1 cellular context compared by ENCODE assay signal in the genomic region with DNA sequence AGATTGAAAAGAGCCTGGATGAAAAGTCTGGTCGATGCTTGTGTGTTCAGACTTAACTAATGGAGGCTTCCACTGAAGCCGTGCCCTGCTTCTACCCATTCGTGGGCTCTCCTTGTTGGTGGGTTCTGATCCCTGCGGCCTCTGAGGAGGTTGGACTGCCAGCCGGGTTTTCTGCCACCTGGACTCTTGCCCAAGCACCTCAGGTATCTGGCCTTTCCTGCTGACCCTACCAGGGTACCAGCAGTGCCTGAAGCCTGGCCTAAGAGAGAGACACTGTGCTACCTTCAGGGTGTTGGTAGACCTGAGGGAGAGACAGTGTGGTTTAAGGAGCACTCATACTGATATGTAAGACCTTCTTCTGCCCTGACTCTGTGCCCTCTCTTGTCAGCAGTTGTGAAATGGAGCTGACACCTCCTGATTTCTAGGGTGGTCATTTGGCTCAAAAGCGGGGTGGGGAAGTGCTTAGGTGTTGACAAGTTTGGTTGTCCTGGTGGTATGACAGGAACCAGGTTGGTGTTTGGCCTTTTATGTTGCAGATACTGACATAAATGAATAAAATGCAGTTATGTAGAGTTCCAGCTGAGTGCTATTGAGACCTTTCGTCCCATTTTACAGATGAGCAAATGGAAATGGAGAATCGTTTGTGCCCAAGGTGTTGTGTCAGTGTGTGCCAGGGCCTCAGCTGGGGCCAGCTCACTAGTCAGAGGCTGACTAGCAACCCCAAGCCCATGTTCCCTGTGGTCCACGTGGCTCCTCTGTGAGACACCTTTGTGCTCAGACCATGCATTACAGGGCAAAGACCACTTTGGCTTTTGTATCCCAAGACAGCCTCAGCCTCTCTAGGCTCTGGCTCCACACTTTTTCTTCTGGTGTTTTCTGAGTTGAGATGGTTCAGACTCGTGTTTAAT.
TF ChIP-seq lines count a peak whose summit lies in the region.

No MANE protein-coding gene starts in this region.

TF ChIP-seq in GM23338, 12 proteins besides CTCF, POLR2A, EP300 and RAD21 (continued from another document):
- TF ChIP-seq, protein P1, sequence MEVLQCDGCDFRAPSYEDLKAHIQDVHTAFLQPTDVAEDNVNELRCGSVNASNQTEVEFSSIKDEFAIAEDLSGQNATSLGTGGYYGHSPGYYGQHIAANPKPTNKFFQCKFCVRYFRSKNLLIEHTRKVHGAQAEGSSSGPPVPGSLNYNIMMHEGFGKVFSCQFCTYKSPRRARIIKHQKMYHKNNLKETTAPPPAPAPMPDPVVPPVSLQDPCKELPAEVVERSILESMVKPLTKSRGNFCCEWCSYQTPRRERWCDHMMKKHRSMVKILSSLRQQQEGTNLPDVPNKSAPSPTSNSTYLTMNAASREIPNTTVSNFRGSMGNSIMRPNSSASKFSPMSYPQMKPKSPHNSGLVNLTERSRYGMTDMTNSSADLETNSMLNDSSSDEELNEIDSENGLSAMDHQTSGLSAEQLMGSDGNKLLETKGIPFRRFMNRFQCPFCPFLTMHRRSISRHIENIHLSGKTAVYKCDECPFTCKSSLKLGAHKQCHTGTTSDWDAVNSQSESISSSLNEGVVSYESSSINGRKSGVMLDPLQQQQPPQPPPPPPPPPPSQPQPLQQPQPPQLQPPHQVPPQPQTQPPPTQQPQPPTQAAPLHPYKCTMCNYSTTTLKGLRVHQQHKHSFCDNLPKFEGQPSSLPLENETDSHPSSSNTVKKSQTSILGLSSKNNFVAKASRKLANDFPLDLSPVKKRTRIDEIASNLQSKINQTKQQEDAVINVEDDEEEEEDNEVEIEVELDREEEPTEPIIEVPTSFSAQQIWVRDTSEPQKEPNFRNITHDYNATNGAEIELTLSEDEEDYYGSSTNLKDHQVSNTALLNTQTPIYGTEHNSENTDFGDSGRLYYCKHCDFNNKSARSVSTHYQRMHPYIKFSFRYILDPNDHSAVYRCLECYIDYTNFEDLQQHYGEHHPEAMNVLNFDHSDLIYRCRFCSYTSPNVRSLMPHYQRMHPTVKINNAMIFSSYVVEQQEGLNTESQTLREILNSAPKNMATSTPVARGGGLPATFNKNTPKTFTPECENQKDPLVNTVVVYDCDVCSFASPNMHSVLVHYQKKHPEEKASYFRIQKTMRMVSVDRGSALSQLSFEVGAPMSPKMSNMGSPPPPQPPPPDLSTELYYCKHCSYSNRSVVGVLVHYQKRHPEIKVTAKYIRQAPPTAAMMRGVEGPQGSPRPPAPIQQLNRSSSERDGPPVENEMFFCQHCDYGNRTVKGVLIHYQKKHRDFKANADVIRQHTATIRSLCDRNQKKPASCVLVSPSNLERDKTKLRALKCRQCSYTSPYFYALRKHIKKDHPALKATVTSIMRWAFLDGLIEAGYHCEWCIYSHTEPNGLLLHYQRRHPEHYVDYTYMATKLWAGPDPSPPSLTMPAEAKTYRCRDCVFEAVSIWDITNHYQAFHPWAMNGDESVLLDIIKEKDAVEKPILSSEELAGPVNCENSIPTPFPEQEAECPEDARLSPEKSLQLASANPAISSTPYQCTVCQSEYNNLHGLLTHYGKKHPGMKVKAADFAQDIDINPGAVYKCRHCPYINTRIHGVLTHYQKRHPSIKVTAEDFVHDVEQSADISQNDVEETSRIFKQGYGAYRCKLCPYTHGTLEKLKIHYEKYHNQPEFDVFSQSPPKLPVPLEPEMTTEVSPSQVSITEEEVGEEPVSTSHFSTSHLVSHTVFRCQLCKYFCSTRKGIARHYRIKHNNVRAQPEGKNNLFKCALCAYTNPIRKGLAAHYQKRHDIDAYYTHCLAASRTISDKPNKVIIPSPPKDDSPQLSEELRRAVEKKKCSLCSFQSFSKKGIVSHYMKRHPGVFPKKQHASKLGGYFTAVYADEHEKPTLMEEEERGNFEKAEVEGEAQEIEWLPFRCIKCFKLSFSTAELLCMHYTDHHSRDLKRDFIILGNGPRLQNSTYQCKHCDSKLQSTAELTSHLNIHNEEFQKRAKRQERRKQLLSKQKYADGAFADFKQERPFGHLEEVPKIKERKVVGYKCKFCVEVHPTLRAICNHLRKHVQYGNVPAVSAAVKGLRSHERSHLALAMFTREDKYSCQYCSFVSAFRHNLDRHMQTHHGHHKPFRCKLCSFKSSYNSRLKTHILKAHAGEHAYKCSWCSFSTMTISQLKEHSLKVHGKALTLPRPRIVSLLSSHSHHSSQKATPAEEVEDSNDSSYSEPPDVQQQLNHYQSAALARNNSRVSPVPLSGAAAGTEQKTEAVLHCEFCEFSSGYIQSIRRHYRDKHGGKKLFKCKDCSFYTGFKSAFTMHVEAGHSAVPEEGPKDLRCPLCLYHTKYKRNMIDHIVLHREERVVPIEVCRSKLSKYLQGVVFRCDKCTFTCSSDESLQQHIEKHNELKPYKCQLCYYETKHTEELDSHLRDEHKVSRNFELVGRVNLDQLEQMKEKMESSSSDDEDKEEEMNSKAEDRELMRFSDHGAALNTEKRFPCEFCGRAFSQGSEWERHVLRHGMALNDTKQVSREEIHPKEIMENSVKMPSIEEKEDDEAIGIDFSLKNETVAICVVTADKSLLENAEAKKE (CRISPR knock-in tag; IDR thresholded peaks at IDR 0.05): no peak
- TF ChIP-seq, protein P2, sequence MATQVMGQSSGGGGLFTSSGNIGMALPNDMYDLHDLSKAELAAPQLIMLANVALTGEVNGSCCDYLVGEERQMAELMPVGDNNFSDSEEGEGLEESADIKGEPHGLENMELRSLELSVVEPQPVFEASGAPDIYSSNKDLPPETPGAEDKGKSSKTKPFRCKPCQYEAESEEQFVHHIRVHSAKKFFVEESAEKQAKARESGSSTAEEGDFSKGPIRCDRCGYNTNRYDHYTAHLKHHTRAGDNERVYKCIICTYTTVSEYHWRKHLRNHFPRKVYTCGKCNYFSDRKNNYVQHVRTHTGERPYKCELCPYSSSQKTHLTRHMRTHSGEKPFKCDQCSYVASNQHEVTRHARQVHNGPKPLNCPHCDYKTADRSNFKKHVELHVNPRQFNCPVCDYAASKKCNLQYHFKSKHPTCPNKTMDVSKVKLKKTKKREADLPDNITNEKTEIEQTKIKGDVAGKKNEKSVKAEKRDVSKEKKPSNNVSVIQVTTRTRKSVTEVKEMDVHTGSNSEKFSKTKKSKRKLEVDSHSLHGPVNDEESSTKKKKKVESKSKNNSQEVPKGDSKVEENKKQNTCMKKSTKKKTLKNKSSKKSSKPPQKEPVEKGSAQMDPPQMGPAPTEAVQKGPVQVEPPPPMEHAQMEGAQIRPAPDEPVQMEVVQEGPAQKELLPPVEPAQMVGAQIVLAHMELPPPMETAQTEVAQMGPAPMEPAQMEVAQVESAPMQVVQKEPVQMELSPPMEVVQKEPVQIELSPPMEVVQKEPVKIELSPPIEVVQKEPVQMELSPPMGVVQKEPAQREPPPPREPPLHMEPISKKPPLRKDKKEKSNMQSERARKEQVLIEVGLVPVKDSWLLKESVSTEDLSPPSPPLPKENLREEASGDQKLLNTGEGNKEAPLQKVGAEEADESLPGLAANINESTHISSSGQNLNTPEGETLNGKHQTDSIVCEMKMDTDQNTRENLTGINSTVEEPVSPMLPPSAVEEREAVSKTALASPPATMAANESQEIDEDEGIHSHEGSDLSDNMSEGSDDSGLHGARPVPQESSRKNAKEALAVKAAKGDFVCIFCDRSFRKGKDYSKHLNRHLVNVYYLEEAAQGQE (IDR thresholded peaks at IDR 0.05; ENCODE audit: unreplicated experiment): no peak
- TF ChIP-seq, protein P3, sequence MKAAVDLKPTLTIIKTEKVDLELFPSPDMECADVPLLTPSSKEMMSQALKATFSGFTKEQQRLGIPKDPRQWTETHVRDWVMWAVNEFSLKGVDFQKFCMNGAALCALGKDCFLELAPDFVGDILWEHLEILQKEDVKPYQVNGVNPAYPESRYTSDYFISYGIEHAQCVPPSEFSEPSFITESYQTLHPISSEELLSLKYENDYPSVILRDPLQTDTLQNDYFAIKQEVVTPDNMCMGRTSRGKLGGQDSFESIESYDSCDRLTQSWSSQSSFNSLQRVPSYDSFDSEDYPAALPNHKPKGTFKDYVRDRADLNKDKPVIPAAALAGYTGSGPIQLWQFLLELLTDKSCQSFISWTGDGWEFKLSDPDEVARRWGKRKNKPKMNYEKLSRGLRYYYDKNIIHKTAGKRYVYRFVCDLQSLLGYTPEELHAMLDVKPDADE (IDR thresholded peaks at IDR 0.05): no peak
- no peak for TF ChIP-seq NANOG (IDR thresholded peaks at IDR 0.05; ENCODE audit: borderline replicate concordance)
- TF ChIP-seq EZH2phosphoT487 (IDR thresholded peaks at IDR 0.05; ENCODE audit: unreplicated experiment): no peak
